ENCODE assay signal across 18 cellular contexts in the genomic region with DNA sequence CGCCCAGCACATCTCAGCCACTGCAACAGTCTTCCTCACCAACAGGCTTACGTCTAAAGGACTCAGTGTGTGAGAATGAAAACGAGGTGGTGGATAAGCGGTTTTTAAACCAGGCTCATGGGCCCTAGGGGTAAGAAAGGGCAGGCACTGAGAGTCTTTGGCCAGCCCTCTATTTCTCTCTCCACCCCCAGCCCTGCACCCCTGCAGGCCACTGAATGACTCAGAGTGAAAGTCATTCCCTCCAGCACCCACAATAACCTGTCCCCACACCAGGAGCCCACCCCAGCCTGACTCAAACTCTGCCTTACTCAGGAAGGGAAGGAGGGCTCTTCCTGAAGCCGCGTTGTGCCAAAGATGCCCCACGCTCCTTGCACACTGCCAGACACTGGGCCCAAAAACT.
DNase-seq lines count a peak whose midpoint lies in the region; TF ChIP-seq lines count a peak whose summit lies in the region.
"Had no signal": no experiment of that assay in that cellular context is flagged by ENCODE, and none has a peak within 500 bp of the region (broad histone marks: within the 10 kb centered on the region; RNA-seq: fewer than 3 reads in every experiment).

No MANE protein-coding gene starts in this region.

- no peak overlapping the region for H3T11ph ChIP-seq in H9 (ENCODE audit: low read length)

- H4K5ac ChIP-seq in H9 (ENCODE audit: insufficient read length, low read depth, low read length): no peak overlapping the region

- peak overlapping the region; percentile 7 for H3K18ac ChIP-seq in H9 (ENCODE audit: insufficient read length, low read depth, low read length)

- H3K27ac Mint-ChIP-seq in H9: peak overlapping the region; percentile 80 to 98 (median 95)
- H3K27ac Mint-ChIP-seq: CD4-positive, alpha-beta T cell had no signal

- no peak overlapping the region for H3K4ac ChIP-seq in H9 (ENCODE audit: low read depth, low read length)

- H3K23ac ChIP-seq in H9 (ENCODE audit: insufficient read length, low read depth, low read length): no peak overlapping the region

- H3K36me3 ChIP-seq in iPS-18a (ENCODE audit: control insufficient read depth, low read depth, low read length) (no peaks in the 10 kb centered on the region), SK-N-SH (replicated peaks in 1 of 2; ENCODE audit: control insufficient read depth in 1 of 2, insufficient read depth in 2 of 2, low read length in 1 of 2) (no peaks in the 10 kb centered on the region)

- H2BK5ac ChIP-seq in H9 (ENCODE audit: insufficient read length, low read length): no peak overlapping the region

- H2AFZ ChIP-seq in H9 (ENCODE audit: low read length): no peak overlapping the region
- no peak overlapping the region for H2AFZ ChIP-seq in SK-N-SH (ENCODE audit: low read depth)

- H2BK12ac ChIP-seq in H9 (ENCODE audit: insufficient read length, low read depth, low read length): peak overlapping the region; percentile 6

- H2BK120ac ChIP-seq in H9 (ENCODE audit: low read depth, low read length, poor library complexity, severe bottlenecking): no peak overlapping the region

- no peak overlapping the region; the same call in 1 of the 2 replicates for H3K14ac ChIP-seq in H9 (ENCODE audit: insufficient read depth, low read length)

- H3K9me2 ChIP-seq in SK-N-SH: no peaks in the 10 kb centered on the region

- H3K4me3 Mint-ChIP-seq in H9: 0 out of 5 replicates have a peak overlapping the region, but pooled peaks of 1 of the 2 experiments have one; percentile 31
- H3K4me3 Mint-ChIP-seq: CD4-positive, alpha-beta T cell had no signal

- H3K9ac ChIP-seq in H9 (ENCODE audit: extremely low read depth, insufficient read length, low read length): no peak overlapping the region
- H3K9ac ChIP-seq in iPS-18a (ENCODE audit: low read length): no peak overlapping the region
- no peak overlapping the region for H3K9ac ChIP-seq in SK-N-SH

- H3K27me3 Mint-ChIP-seq in H9 (ENCODE audit: low read depth): no peaks in the 10 kb centered on the region
- H3K27me3 Mint-ChIP-seq: CD4-positive, alpha-beta T cell had no signal

- DNase-seq in Daoy (ENCODE audit: low read depth) (peak; percentile 87), H9 (no peak), T1000 (lab: John Stamatoyannopoulos, UW) (peak; percentile 25), DMS53 treated with DMSO at 0.1 percent for 48 hours (lab: John Stamatoyannopoulos, UW; ENCODE audit: unreplicated experiment) (no peak), foreskin melanocyte (no peak), SIG-M5 (lab: John Stamatoyannopoulos, UW) (no peak), SK-N-SH (no peak)
- DNase-seq: AML-193; Calu3; CD4-positive, alpha-beta T cell; DND-41; KBM-7; NCI-H1105; NCI-H1694 treated with DMSO at 0.1 percent for 48 hours; NCI-H446; NCI-H748 treated with DMSO at 0.1 percent for 48 hours; Right ventricle myocardium superior had no signal

- H3F3A ChIP-seq in SK-N-SH (replicated peaks; ENCODE audit: insufficient read depth): no peaks in the 10 kb centered on the region

- no CpG with 5 or more reads among the region's 7 CpGs for WGBS in H9 (ENCODE audit: extremely low coverage, insufficient read length, low lambda C conversion rate)
- WGBS in SK-N-SH (ENCODE audit: low lambda C conversion rate): 50% methylated on average over 4 of the region's 7 CpGs

- H3K56ac ChIP-seq in H9 (ENCODE audit: insufficient read length, low read depth, low read length): no peak overlapping the region

- peak overlapping the region; percentile 47 for H4K91ac ChIP-seq in H9 (ENCODE audit: insufficient read length, low read depth, low read length)

- no peak overlapping the region for H2AK5ac ChIP-seq in H9 (ENCODE audit: insufficient read length, low read length)

- H3K79me2 ChIP-seq in H9 (ENCODE audit: insufficient read depth, low read length): peaks cover 29% of the 10 kb centered on the region; the same call in 1 of the 2 replicates
- H3K79me2 ChIP-seq in SK-N-SH (ENCODE audit: insufficient read depth): no peaks in the 10 kb centered on the region

- H3K27ac ChIP-seq in H9 (ENCODE audit: insufficient read length, low read depth, low read length): peak overlapping the region; percentile 33
- peak overlapping the region; percentile 38 for H3K27ac ChIP-seq in iPS-18a (ENCODE audit: low read length)
- H3K27ac ChIP-seq in SK-N-SH (ENCODE audit: low read depth in 2 of 2, low read length in 1 of 2): no peak overlapping the region

- TF ChIP-seq EP300 in SK-N-SH (IDR thresholded peaks at IDR 0.05; ENCODE audit: borderline replicate concordance in 1 of 2, low read depth in 1 of 2, low read length in 1 of 2): no peak

- no peak overlapping the region for H2BK15ac ChIP-seq in H9 (ENCODE audit: low read depth, low read length)

- H4K20me1 ChIP-seq in H9 (ENCODE audit: control insufficient read depth, insufficient read depth, insufficient read length) (no peaks in the 10 kb centered on the region), SK-N-SH (ENCODE audit: insufficient read depth) (no peaks in the 10 kb centered on the region)

- no peak for TF ChIP-seq RAD21 in SK-N-SH (IDR thresholded peaks at IDR 0.05; ENCODE audit: low read length)

- H3K79me1 ChIP-seq in H9 (ENCODE audit: insufficient read depth, low read depth, low read length, poor library complexity, severe bottlenecking): no peaks in the 10 kb centered on the region

- POLR2A ChIA-PET in SK-N-SH (lab: Yijun Ruan, JAX): no interaction called here

- H3K9me3 Mint-ChIP-seq in H9: no peaks in the 10 kb centered on the region

- peaks cover 3% of the 10 kb centered on the region for H3K23me2 ChIP-seq in H9 (ENCODE audit: insufficient read length, low read depth, low read length, poor library complexity, severe bottlenecking)

- no peaks in the 10 kb centered on the region for H3K9me3 ChIP-seq in H9 (ENCODE audit: control insufficient read depth, low read depth, low read length)
- no peaks in the 10 kb centered on the region for H3K9me3 ChIP-seq in iPS-18a (ENCODE audit: control insufficient read depth, low read depth, low read length)
- H3K9me3 ChIP-seq in SK-N-SH: no peaks in the 10 kb centered on the region

- CTCF ChIA-PET in SK-N-SH (lab: Yijun Ruan, JAX): no interaction called here

- peaks cover 3 to 8% (median 3%) of the 10 kb centered on the region in 3 experiments; a peak in 4 of 7 replicates for H3K36me3 Mint-ChIP-seq in H9 (ENCODE audit: insufficient read depth in 1 of 3, low read depth in 3 of 3)

- no peak overlapping the region for H2BK20ac ChIP-seq in H9 (ENCODE audit: low read depth, low read length, poor library complexity, severe bottlenecking)

- H3K27me3 ChIP-seq in H9 (ENCODE audit: insufficient read depth, low read length) (no peaks in the 10 kb centered on the region), iPS-18a (ENCODE audit: control insufficient read depth, insufficient read depth, low read length) (no peaks in the 10 kb centered on the region), SK-N-SH (ENCODE audit: insufficient read depth) (no peaks in the 10 kb centered on the region)

- H3K4me3 ChIP-seq in iPS-18a (ENCODE audit: low read length): no peak overlapping the region
- H3K4me3 ChIP-seq in SK-N-SH (ENCODE audit: low read depth in 2 of 2, low read length in 1 of 2): no peak overlapping the region

- peaks cover 34% of the 10 kb centered on the region for H3K4me1 ChIP-seq in H9 (ENCODE audit: insufficient read depth, low read length)
- H3K4me1 ChIP-seq in iPS-18a (ENCODE audit: control insufficient read depth, low read depth, low read length): peaks cover 58% of the 10 kb centered on the region
- no peaks in the 10 kb centered on the region; a peak in 1 of 4 replicates for H3K4me1 ChIP-seq in SK-N-SH (ENCODE audit: control insufficient read depth in 1 of 2, insufficient read depth in 2 of 2, low read depth in 1 of 2, low read length in 1 of 2)

- no peak for TF ChIP-seq CTCF in H9 (conservative IDR thresholded peaks at IDR 0.05)
- TF ChIP-seq CTCF in SK-N-SH (IDR thresholded peaks at IDR 0.05): no peak

- H4K8ac ChIP-seq in H9 (replicated peaks; ENCODE audit: insufficient read length, low read depth, low read length): no peak overlapping the region

- H3K4me1 Mint-ChIP-seq in H9: peaks cover 80 to 93% of the 10 kb centered on the region in 2 experiments

- H3K4me2 ChIP-seq in H9 (ENCODE audit: insufficient read depth, insufficient read length, low read length) (no peak overlapping the region), SK-N-SH (no peak overlapping the region)

TF ChIP-seq in SK-N-SH, 30 proteins besides CTCF, POLR2A, EP300 and RAD21:
- TF ChIP-seq TAF1 (IDR thresholded peaks at IDR 0.05; ENCODE audit: borderline replicate concordance, low read depth, low read length): no peak
- no peak for TF ChIP-seq NRF1 (IDR thresholded peaks at IDR 0.05; ENCODE audit: low read depth, low read length)
- no peak for TF ChIP-seq GATA2 (CRISPR knock-in tag; IDR thresholded peaks at IDR 0.05)
- no peak for TF ChIP-seq PBX3 (IDR thresholded peaks at IDR 0.05)
- TF ChIP-seq TEAD4 (IDR thresholded peaks at IDR 0.05; ENCODE audit: borderline replicate concordance, insufficient read depth): no peak
- TF ChIP-seq ELF1 (IDR thresholded peaks at IDR 0.05): no peak

Comparison
In these comparisons a context has a peak if more than half of its experiments do, and no peak if none do; other contexts are left out.
1. DNase-seq: peak in Daoy (single experiment) and T1000 (single experiment); none in H9 (single experiment), DMS53 treated with DMSO at 0.1 percent for 48 hours (single experiment), foreskin melanocyte (single experiment), SIG-M5 (single experiment) and SK-N-SH (single experiment).
2. H3K27ac ChIP-seq: peak in H9 (single experiment) and iPS-18a (single experiment); none in SK-N-SH (0 of 2).